ENCODE assay signal across 23 cellular contexts in the genomic region with DNA sequence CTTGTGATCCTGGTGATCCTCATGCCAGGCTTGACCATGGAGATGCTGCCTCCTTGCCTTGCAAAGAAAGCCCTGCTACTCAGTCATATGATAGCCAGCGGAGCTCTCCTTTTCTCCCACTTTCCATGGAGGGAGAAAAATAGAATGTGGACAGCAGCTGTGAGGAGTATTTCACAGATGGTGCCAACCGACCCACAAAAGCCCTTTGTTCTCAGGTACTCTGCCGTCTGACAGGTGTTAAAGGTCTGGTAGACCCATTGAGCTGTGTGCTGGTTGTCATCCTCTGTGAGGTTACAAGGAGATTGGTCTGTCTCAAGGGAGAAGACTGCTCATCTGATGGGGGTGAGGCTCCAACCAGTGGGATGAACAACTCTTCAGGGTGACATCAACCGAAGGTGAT. TPM values are rescaled to one million over a fixed set of nuclear protein-coding genes. Genes with fewer than 3 reads are reported as not detected.
DNase-seq lines count a peak whose midpoint lies in the region; ATAC-seq and TF ChIP-seq lines count a peak whose summit lies in the region.
"Had no signal": no experiment of that assay in that cellular context is flagged by ENCODE, and none has a peak within 500 bp of the region (broad histone marks: within the 10 kb centered on the region; RNA-seq: fewer than 3 reads in every experiment).

No MANE protein-coding gene starts in this region.

- in situ Hi-C loops in HAP-1 (cut with MboI; ENCODE audit: low sequenced_read_pairs) = no loop called here

- H3K4me1 ChIP-seq in endodermal cell (ENCODE audit: control insufficient read depth, insufficient read depth, low read length) (no peaks in the 10 kb centered on the region), HAP-1 (no peaks in the 10 kb centered on the region), PC-9 (replicated peaks; ENCODE audit: insufficient read depth) (peaks cover 35% of the 10 kb centered on the region)
- H3K4me1 ChIP-seq: adrenal gland; BLaER1 treated with 17β-estradiol and CSF1 and Interleukin-3, amounts not matched to agents 10 nM and 100 nM; foreskin keratinocyte; prostate gland; SJCRH30 had no signal

- no peaks in the 10 kb centered on the region for H4K20me1 ChIP-seq in PC-9 (ENCODE audit: insufficient read depth)
- H4K20me1 ChIP-seq: BLaER1 treated with 17β-estradiol and CSF1 and Interleukin-3, amounts not matched to agents 10 nM and 100 nM had no signal

- intact Hi-C loops in PC-9 (cut with micrococcal nuclease; ENCODE audit: unreplicated experiment) = loop anchor here (10.0 kb wide), 1 partner anchor 811 kb away; no protein-coding TSS in a partner anchor

- H3K27ac Mint-ChIP-seq in endodermal cell = no peak overlapping the region
- H3K27ac Mint-ChIP-seq: activated T-cell treated with anti-CD3 and anti-CD28 coated beads, Interleukin-2, amount 50 U/mL, for 24 hours; effector memory CD8-positive, alpha-beta T cell; T-cell had no signal

- H3K4me3 ChIP-seq in endodermal cell (ENCODE audit: low read length) (no peak overlapping the region), HAP-1 (no peak overlapping the region), PC-9 (no peak overlapping the region)
- H3K4me3 ChIP-seq: adrenal gland; BLaER1 treated with 17β-estradiol and CSF1 and Interleukin-3, amounts not matched to agents 10 nM and 100 nM; K562; prostate gland; SJCRH30; tibial nerve had no signal

- no TSS peak for BruUV-seq in PC-9 (replicated peaks; lab: Mats Ljungman, UMichigan)

- no peaks in the 10 kb centered on the region for H3K9me3 Mint-ChIP-seq in endodermal cell
- H3K9me3 Mint-ChIP-seq: activated T-cell treated with anti-CD3 and anti-CD28 coated beads, Interleukin-2, amount 50 U/mL, for 24 hours; T-cell had no signal

- no peak overlapping the region for H3K4me3 Mint-ChIP-seq in endodermal cell
- H3K4me3 Mint-ChIP-seq: activated T-cell treated with anti-CD3 and anti-CD28 coated beads, Interleukin-2, amount 50 U/mL, for 24 hours; effector memory CD8-positive, alpha-beta T cell; T-cell had no signal

- H3K4me1 Mint-ChIP-seq in endodermal cell = peaks cover 5% of the 10 kb centered on the region
- H3K4me1 Mint-ChIP-seq: T-cell had no signal

- POLR2A ChIA-PET in PC-9 (lab: Charles Lee; ENCODE audit: unreplicated experiment) = no interaction called here

- H3K9me3 ChIP-seq in endodermal cell (ENCODE audit: control insufficient read depth, low read length) (no peaks in the 10 kb centered on the region), HAP-1 (no peaks in the 10 kb centered on the region), PC-9 (ENCODE audit: insufficient read depth, low read depth) (peaks cover 15% of the 10 kb centered on the region)
- H3K9me3 ChIP-seq: adrenal gland; BLaER1 treated with 17β-estradiol and CSF1 and Interleukin-3, amounts not matched to agents 10 nM and 100 nM; prostate gland; SJCRH30; tibial nerve had no signal

- DNase-seq in DMS53 treated with DMSO at 0.1 percent for 48 hours (lab: John Stamatoyannopoulos, UW; ENCODE audit: unreplicated experiment) (peak; percentile 69), NCI-H2107 (lab: John Stamatoyannopoulos, UW) (peak; percentile 65), NCI-H524 treated with DMSO at 0.1 percent for 48 hours (lab: John Stamatoyannopoulos, UW) (peak; percentile 38), endodermal cell (peak; percentile 41), ecto neural progenitor cell (ENCODE audit: low spot score) (no peak), HAP-1 (ENCODE audit: low spot score in 2 of 2) (no peak), PC-9 (no peak)
- DNase-seq: activated gamma-delta T cell treated with Interleukin-2 at 50 U/mL for 16 hours; activated T-cell treated with anti-CD3 and anti-CD28 coated beads, Interleukin-2, amount 50 U/mL, for 24 hours; adrenal gland; brain microvascular endothelial cell; effector memory CD8-positive, alpha-beta T cell; foreskin keratinocyte; mammary epithelial cell; NCI-H1930; T-cell had no signal

- H3K36me3 Mint-ChIP-seq in endodermal cell (ENCODE audit: low read depth) = no peaks in the 10 kb centered on the region
- H3K36me3 Mint-ChIP-seq: T-cell had no signal

- TF ChIP-seq CTCF in endodermal cell (conservative IDR thresholded peaks at IDR 0.05) = no peak
- TF ChIP-seq CTCF in PC-9 (conservative IDR thresholded peaks at IDR 0.05) = no peak

- H3K9me2 ChIP-seq in PC-9 (ENCODE audit: insufficient read depth) = no peaks in the 10 kb centered on the region

- H3K36me3 ChIP-seq in endodermal cell (ENCODE audit: control insufficient read depth, insufficient read depth, low read length) = no peaks in the 10 kb centered on the region
- no peaks in the 10 kb centered on the region for H3K36me3 ChIP-seq in HAP-1 (replicated peaks)
- H3K36me3 ChIP-seq in PC-9 (ENCODE audit: low read depth) = no peaks in the 10 kb centered on the region
- H3K36me3 ChIP-seq: adrenal gland; BLaER1 treated with 17β-estradiol and CSF1 and Interleukin-3, amounts not matched to agents 10 nM and 100 nM; brain microvascular endothelial cell; prostate gland; SJCRH30; tibial nerve had no signal

- H2AFZ ChIP-seq in PC-9 = no peak overlapping the region

- CTCF ChIA-PET in PC-9 (lab: Charles Lee) = interaction anchor here (0.5 kb wide), 1 partner anchor 675 kb away, joined by 3 read pairs; no protein-coding TSS in a partner anchor

- H3K27me3 ChIP-seq in endodermal cell (ENCODE audit: control insufficient read depth, insufficient read depth, low read length, poor library complexity, severe bottlenecking) (no peaks in the 10 kb centered on the region), HAP-1 (ENCODE audit: low read depth) (peaks cover 13% of the 10 kb centered on the region), PC-9 (ENCODE audit: insufficient read depth, low read depth) (no peaks in the 10 kb centered on the region)
- H3K27me3 ChIP-seq: adrenal gland; BLaER1 treated with 17β-estradiol and CSF1 and Interleukin-3, amounts not matched to agents 10 nM and 100 nM; brain microvascular endothelial cell; SJCRH30; tibial nerve had no signal

- H3K27me3 Mint-ChIP-seq in endodermal cell (ENCODE audit: insufficient read depth) = no peaks in the 10 kb centered on the region
- H3K27me3 Mint-ChIP-seq: activated T-cell treated with anti-CD3 and anti-CD28 coated beads, Interleukin-2, amount 50 U/mL, for 24 hours had no signal

- H3F3A ChIP-seq in PC-9 (ENCODE audit: insufficient read depth, low read depth) = peaks cover 40% of the 10 kb centered on the region

- H3K4me2 ChIP-seq in PC-9 = no peak overlapping the region
- H3K4me2 ChIP-seq: BLaER1 treated with 17β-estradiol and CSF1 and Interleukin-3, amounts not matched to agents 10 nM and 100 nM had no signal

- 90 to 92% methylated on average over 3 to 4 of the region's 4 CpGs for WGBS in endodermal cell (ENCODE audit: insufficient coverage in 1 of 2, insufficient read length in 1 of 2), 2 experiments

- no peak overlapping the region for H3K27ac ChIP-seq in endodermal cell (ENCODE audit: low read depth, low read length)
- no peak overlapping the region for H3K27ac ChIP-seq in PC-9
- H3K27ac ChIP-seq: adrenal gland; BLaER1 treated with 17β-estradiol and CSF1 and Interleukin-3, amounts not matched to agents 10 nM and 100 nM; brain microvascular endothelial cell; foreskin keratinocyte; prostate gland; SJCRH30; tibial nerve had no signal

- no peak overlapping the region for H3K9ac ChIP-seq in endodermal cell (ENCODE audit: extremely low read depth, low read length, poor library complexity, severe bottlenecking)
- H3K9ac ChIP-seq: BLaER1 treated with 17β-estradiol and CSF1 and Interleukin-3, amounts not matched to agents 10 nM and 100 nM had no signal

- H3K79me2 ChIP-seq in PC-9 (ENCODE audit: low read depth) = no peaks in the 10 kb centered on the region

- no peak for ATAC-seq in activated CD4-positive, CD25-positive, alpha-beta regulatory T cell treated with anti-CD3 and anti-CD28 coated beads, Interleukin-2, amount 50 U/mL, for 24 hours
- ATAC-seq: effector memory CD8-positive, alpha-beta T cell; esophagus mucosa; foreskin keratinocyte; K562 had no signal

RNA-seq across cellular contexts. Expression of a gene that starts 29.5 kb away (rescaled TPM):
- total RNA-seq in endodermal cell (10 to 100 TPM; 27.5 to 28.3 TPM), PC-9 (2021) (49.4 and 51.4 TPM in 2 replicates)
- 4.2 TPM for polyA plus RNA-seq in endodermal cell (2013, experiment 1 of 2)
- polyA plus RNA-seq in endodermal cell (2013, experiment 2 of 2) = 3.6 TPM

Comparison
In these comparisons a context has a peak if more than half of its experiments do, and no peak if none do; other contexts are left out.
1. DNase-seq: peak in DMS53 treated with DMSO at 0.1 percent for 48 hours (single experiment), NCI-H2107 (single experiment), NCI-H524 treated with DMSO at 0.1 percent for 48 hours (single experiment) and endodermal cell (single experiment); none in ecto neural progenitor cell (single experiment), HAP-1 (0 of 2) and PC-9 (0 of 2).